Comparison of ENCODE assay signal across 8 cellular contexts in the genomic region with DNA sequence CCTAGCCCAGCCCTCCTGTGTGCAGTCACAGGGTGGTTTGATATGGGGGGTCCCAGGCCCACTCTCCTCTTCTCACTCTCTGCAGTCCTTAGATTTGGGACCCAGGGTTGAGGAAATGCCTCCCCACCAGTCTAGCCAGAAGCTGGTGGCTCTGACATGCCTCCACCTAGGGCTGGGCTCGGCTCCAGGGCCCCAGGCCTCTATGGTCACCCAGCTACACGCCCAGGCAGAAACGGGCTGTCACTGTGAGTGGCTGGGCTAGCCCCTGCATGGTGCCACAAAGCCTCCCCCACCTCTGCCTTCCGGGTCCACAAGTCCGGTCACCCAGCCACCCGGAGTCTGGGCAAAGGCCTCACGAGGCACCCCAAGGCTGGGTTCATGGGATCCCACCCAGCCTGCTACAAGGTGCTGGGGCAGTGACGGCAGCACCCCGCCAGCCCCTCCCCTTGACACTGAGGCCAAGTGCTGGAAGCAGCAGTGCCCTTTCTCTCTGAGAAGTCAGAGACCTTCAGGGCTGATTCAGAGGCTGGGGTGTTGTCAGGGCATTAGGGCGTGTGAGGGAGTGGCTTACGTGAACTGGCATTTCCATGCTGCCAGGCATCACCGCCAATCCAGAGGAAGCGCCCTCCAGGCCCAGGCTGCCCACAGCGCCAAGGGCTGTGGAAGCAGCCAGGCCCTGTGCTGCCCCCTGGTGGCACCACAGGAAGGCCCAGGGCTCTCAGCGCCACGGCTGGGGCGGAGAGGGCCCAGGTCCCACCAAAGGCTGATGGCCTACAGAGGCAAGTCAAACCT. TPM values are rescaled to one million over a fixed set of nuclear protein-coding genes. Genes with fewer than 3 reads are reported as not detected.
DNase-seq lines count a peak whose midpoint lies in the region; ATAC-seq and TF ChIP-seq lines count a peak whose summit lies in the region.

No MANE protein-coding gene starts in this region.

- peaks cover 66% of the 10 kb centered on the region for H3K36me3 Mint-ChIP-seq in Caco-2 (ENCODE audit: insufficient read depth, unreplicated experiment)

- DNase-seq in Caco-2 (peak; percentile 77 to 90), NCI-H510A (lab: John Stamatoyannopoulos, UW) (peak; percentile 92), choroid plexus epithelial cell (ENCODE audit: low read depth) (peak; percentile 83), left colon (peak; percentile 94 to 97)
- peak; percentile 96 for DNase-seq in activated CD4-positive, alpha-beta T cell treated with anti-CD3 and anti-CD28 coated beads for 48 hours
- DNase-seq in stimulated activated CD4-positive, alpha-beta T cell treated with anti-CD3 and anti-CD28 coated beads, Interleukin-1b, Interleukin-23, amount 100 ng/mL, for 1 hour (ENCODE audit: low read depth in 2 of 2): peak; percentile 74 to 83

- H3K4me3 ChIP-seq in Caco-2 (ENCODE audit: low read depth, low read length) (peak overlapping the region; percentile 91), choroid plexus epithelial cell (ENCODE audit: low read depth, low read length) (peak overlapping the region; percentile 78)

- peak overlapping the region; percentile 100 for H3K27ac Mint-ChIP-seq in Caco-2 (ENCODE audit: unreplicated experiment)

- peaks cover 2% of the 10 kb centered on the region; the same call in 1 of the 2 replicates for H3K36me3 ChIP-seq in Caco-2 (ENCODE audit: control insufficient read depth, insufficient read depth, low read length)

- no peaks in the 10 kb centered on the region for H3K27me3 Mint-ChIP-seq in Caco-2 (ENCODE audit: insufficient read depth, unreplicated experiment)

- BruUV-seq in Caco-2 (replicated peaks; lab: Mats Ljungman, UMichigan): no TSS peak

- H3K4me1 ChIP-seq in Caco-2: peaks cover 47% of the 10 kb centered on the region

- ATAC-seq in HG02885 (IDR thresholded peaks at IDR 0.05; ENCODE audit: poor library complexity, unreplicated experiment) (peak; percentile 22), left colon (peak; percentile 55), HG03045 (IDR thresholded peaks at IDR 0.05; ENCODE audit: unreplicated experiment) (no peak)

- peak; percentile 97 to 98 for TF ChIP-seq CTCF in Caco-2 (IDR thresholded peaks at IDR 0.05; ENCODE audit: insufficient read depth in 1 of 2, low read depth in 1 of 2, low read length in 1 of 2, severe bottlenecking in 1 of 2, unreplicated experiment in 1 of 2)
- TF ChIP-seq CTCF in choroid plexus epithelial cell (conservative IDR thresholded peaks at IDR 0.05; ENCODE audit: low read depth, low read length): peak; percentile 95

- no peaks in the 10 kb centered on the region for H3K9me3 Mint-ChIP-seq in Caco-2 (ENCODE audit: unreplicated experiment)

- intact Hi-C loops in Caco-2 (cut with micrococcal nuclease; ENCODE audit: unreplicated experiment) (loop anchor here (5.0 to 10.0 kb wide), 4 partner anchors 64 to 391 kb away; partner anchors contain the start of genes CORO1B, KDM2A, PPP1CA and TBC1D10C), left colon (cut with DNase I, micrococcal nuclease) (loop anchor here in 1 of 2 donors (10.0 kb wide), 1 partner anchor 111 kb away; the partner anchor contains the start of gene RAD9A)

- peaks cover 48% of the 10 kb centered on the region for H3K4me1 Mint-ChIP-seq in Caco-2 (ENCODE audit: low read depth, unreplicated experiment)

- POLR2A ChIA-PET in Caco-2 (lab: Charles Lee): interaction anchor here (0.6 kb wide), 1 partner anchor 1505 kb away, joined by 4 read pairs; no protein-coding TSS in a partner anchor

- no peaks in the 10 kb centered on the region for H3K27me3 ChIP-seq in Caco-2 (replicated peaks; ENCODE audit: control insufficient read depth, insufficient read depth, low read length)

- H3K9me3 ChIP-seq in Caco-2: no peaks in the 10 kb centered on the region

- H3K4me3 Mint-ChIP-seq in Caco-2 (ENCODE audit: unreplicated experiment): peak overlapping the region; percentile 99

- CTCF ChIA-PET in Caco-2 (lab: Charles Lee): interaction anchor here (0.6 to 1.7 kb wide), 2 partner anchors 104 to 124 kb away, joined by 3 to 4 read pairs; partner anchors contain the start of gene PPP1CA

RNA-seq across cellular contexts. Expression of gene PITPNM1, which starts 0.6 kb away (rescaled TPM):
- total RNA-seq in Caco-2 (2022) (65.0 and 78.3 TPM in 2 replicates), left colon (100 to 1,000 TPM in 1 of 2 donors, 10 to 100 TPM in 1; 82.0 to 108 TPM)

RNA-seq across cellular contexts. Expression of gene CDK2AP2, which starts 2.2 kb away (rescaled TPM):
- total RNA-seq in Caco-2 (2022) (96.1 and 99.4 TPM in 2 replicates), left colon (10 to 100 TPM; 79.5 to 86.2 TPM)

RNA-seq across cellular contexts. Expression of gene CABP2, which starts 17.4 kb away (rescaled TPM):
- not detected in 2 replicates for total RNA-seq in Caco-2 (2022)
- not detected for total RNA-seq in left colon

RNA-seq across cellular contexts. Expression of gene AIP, which starts 23.0 kb away (rescaled TPM):
- total RNA-seq in Caco-2 (2022): 110 and 112 TPM in 2 replicates
- 10 to 100 TPM; 31.4 to 49.6 TPM for total RNA-seq in left colon

RNA-seq across cellular contexts. Expression of gene TMEM134, which starts 36.8 kb away (rescaled TPM):
- total RNA-seq in Caco-2 (2022) (47.9 and 52.2 TPM in 2 replicates), left colon (10 to 100 TPM; 63.6 to 68.0 TPM)
